ENCODE assay signal across 1 cellular context in the genomic region with DNA sequence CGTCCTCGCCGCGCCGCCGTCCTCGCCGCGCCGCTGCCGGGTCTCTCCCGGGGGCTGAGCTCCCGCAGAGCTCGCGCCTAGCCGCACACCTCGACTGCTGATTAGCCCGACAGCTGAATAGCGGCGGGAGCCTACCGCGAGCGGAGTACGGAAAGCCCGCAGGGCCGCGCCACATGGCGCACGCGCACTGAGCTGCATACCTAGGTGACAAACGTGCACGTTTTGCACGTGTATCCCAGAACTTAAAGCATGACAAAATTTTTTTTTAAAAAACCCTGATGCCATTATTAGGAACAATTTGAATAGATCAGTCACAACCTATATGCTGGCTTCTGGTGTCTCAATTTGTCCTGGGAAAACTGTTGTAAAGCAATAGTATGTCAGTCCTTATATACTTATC.
TF ChIP-seq lines count a peak whose summit lies in the region.

A gene with protein sequence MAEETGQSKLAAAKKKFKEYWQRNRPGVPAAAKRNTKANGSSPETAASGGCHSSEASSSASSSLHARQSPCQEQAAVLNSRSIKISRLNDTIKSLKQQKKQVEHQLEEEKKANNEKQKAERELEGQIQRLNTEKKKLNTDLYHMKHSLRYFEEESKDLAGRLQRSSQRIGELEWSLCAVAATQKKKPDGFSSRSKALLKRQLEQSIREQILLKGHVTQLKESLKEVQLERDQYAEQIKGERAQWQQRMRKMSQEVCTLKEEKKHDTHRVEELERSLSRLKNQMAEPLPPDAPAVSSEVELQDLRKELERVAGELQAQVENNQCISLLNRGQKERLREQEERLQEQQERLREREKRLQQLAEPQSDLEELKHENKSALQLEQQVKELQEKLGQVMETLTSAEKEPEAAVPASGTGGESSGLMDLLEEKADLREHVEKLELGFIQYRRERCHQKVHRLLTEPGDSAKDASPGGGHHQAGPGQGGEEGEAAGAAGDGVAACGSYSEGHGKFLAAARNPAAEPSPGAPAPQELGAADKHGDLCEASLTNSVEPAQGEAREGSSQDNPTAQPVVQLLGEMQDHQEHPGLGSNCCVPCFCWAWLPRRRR (minus strand): TSS at position 122 of the 400 bp plus-strand sequence. CDS start 48,117 bp downstream, outside the sequence.

TF ChIP-seq in HepG2, 621 proteins besides CTCF, POLR2A, EP300 and RAD21 (continued from another document and continues in another):
- TF ChIP-seq, protein P1, sequence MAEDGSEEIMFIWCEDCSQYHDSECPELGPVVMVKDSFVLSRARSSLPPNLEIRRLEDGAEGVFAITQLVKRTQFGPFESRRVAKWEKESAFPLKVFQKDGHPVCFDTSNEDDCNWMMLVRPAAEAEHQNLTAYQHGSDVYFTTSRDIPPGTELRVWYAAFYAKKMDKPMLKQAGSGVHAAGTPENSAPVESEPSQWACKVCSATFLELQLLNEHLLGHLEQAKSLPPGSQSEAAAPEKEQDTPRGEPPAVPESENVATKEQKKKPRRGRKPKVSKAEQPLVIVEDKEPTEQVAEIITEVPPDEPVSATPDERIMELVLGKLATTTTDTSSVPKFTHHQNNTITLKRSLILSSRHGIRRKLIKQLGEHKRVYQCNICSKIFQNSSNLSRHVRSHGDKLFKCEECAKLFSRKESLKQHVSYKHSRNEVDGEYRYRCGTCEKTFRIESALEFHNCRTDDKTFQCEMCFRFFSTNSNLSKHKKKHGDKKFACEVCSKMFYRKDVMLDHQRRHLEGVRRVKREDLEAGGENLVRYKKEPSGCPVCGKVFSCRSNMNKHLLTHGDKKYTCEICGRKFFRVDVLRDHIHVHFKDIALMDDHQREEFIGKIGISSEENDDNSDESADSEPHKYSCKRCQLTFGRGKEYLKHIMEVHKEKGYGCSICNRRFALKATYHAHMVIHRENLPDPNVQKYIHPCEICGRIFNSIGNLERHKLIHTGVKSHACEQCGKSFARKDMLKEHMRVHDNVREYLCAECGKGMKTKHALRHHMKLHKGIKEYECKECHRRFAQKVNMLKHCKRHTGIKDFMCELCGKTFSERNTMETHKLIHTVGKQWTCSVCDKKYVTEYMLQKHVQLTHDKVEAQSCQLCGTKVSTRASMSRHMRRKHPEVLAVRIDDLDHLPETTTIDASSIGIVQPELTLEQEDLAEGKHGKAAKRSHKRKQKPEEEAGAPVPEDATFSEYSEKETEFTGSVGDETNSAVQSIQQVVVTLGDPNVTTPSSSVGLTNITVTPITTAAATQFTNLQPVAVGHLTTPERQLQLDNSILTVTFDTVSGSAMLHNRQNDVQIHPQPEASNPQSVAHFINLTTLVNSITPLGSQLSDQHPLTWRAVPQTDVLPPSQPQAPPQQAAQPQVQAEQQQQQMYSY (CRISPR knock-in tag; IDR thresholded peaks at IDR 0.05): peak; percentile 47; the same call in 1 of the 2 replicates
- TF ChIP-seq SPEN (CRISPR knock-in tag; IDR thresholded peaks at IDR 0.05; ENCODE audit: low read depth) (peak; percentile 55), TCF12 (IDR thresholded peaks at IDR 0.05) (no peak), TCF12 (CRISPR knock-in tag; IDR thresholded peaks at IDR 0.05) (no peak), KAT7 (CRISPR knock-in tag; IDR thresholded peaks at IDR 0.05; ENCODE audit: borderline replicate concordance) (no peak), ZNF441 (CRISPR knock-in tag; IDR thresholded peaks at IDR 0.05; ENCODE audit: borderline replicate concordance) (peak; percentile 83), SP4 (CRISPR knock-in tag; IDR thresholded peaks at IDR 0.05) (no peak), NFYC (CRISPR knock-in tag; IDR thresholded peaks at IDR 0.05) (peak; percentile 31; the same call in 1 of the 2 replicates), MAFG (CRISPR knock-in tag; IDR thresholded peaks at IDR 0.05) (no peak), KDM4B (CRISPR knock-in tag; IDR thresholded peaks at IDR 0.05) (no peak), SOX13 (IDR thresholded peaks at IDR 0.05) (no peak), SOX13 (CRISPR knock-in tag; conservative IDR thresholded peaks at IDR 0.05 in 1 of 2, IDR thresholded peaks at IDR 0.05 in 1 of 2) (no peak), DR1 (CRISPR knock-in tag; IDR thresholded peaks at IDR 0.05) (no peak), SCMH1 (CRISPR knock-in tag; IDR thresholded peaks at IDR 0.05; ENCODE audit: borderline replicate concordance) (no peak), ARHGAP35 (CRISPR knock-in tag; IDR thresholded peaks at IDR 0.05; ENCODE audit: borderline replicate concordance) (no peak), ZFP36L2 (CRISPR knock-in tag; IDR thresholded peaks at IDR 0.05) (no peak), RFXAP (CRISPR knock-in tag; IDR thresholded peaks at IDR 0.05; ENCODE audit: borderline replicate concordance) (peak; percentile 79), NR1H2 (CRISPR knock-in tag; IDR thresholded peaks at IDR 0.05; ENCODE audit: borderline replicate concordance, low read depth) (no peak), HOXA3 (CRISPR knock-in tag; IDR thresholded peaks at IDR 0.05) (peak; percentile 68), KLF11 (CRISPR knock-in tag; IDR thresholded peaks at IDR 0.05) (peak; percentile 62; the same call in 1 of the 2 replicates), ZNF768 (CRISPR knock-in tag; IDR thresholded peaks at IDR 0.05) (peak; percentile 65), THYN1 (CRISPR knock-in tag; IDR thresholded peaks at IDR 0.05; ENCODE audit: borderline replicate concordance, low read depth) (no peak), KMT2B (CRISPR knock-in tag; IDR thresholded peaks at IDR 0.05) (peak; percentile 61; the same call in 1 of the 2 replicates), KDM3A (CRISPR knock-in tag; IDR thresholded peaks at IDR 0.05; ENCODE audit: low read depth) (no peak), MIXL1 (CRISPR knock-in tag; IDR thresholded peaks at IDR 0.05) (0 out of 2 replicates have a peak, but pooled peaks have one; percentile 19), NCOR1 (IDR thresholded peaks at IDR 0.05; ENCODE audit: borderline replicate concordance, low read length) (no peak), ETV5 (CRISPR knock-in tag; IDR thresholded peaks at IDR 0.05; ENCODE audit: borderline replicate concordance) (no peak), PTBP1 (IDR thresholded peaks at IDR 0.05; ENCODE audit: low read depth, low read length, poor library complexity, severe bottlenecking) (no peak), MAFF (IDR thresholded peaks at IDR 0.05; ENCODE audit: low read depth, low read length) (no peak), NCOA2 (CRISPR knock-in tag; IDR thresholded peaks at IDR 0.05) (no peak), ZNF816 (CRISPR knock-in tag; IDR thresholded peaks at IDR 0.05; ENCODE audit: borderline replicate concordance) (no peak), XRCC5 (optimal IDR thresholded peaks at IDR 0.05; ENCODE audit: low read length) (no peak), ZNF747 (CRISPR knock-in tag; IDR thresholded peaks at IDR 0.05; ENCODE audit: borderline replicate concordance) (0 out of 2 replicates have a peak, but pooled peaks have one; percentile 44), HHEX (CRISPR knock-in tag; IDR thresholded peaks at IDR 0.05) (no peak), ZNF367 (CRISPR knock-in tag; IDR thresholded peaks at IDR 0.05; ENCODE audit: borderline replicate concordance) (no peak), ELF3 (CRISPR knock-in tag; IDR thresholded peaks at IDR 0.05) (peak; percentile 51; the same call in 1 of the 2 replicates), BORCS8-MEF2B (CRISPR knock-in tag; IDR thresholded peaks at IDR 0.05) (peak; percentile 79; the same call in 1 of the 2 replicates)
- TF ChIP-seq, protein P2, sequence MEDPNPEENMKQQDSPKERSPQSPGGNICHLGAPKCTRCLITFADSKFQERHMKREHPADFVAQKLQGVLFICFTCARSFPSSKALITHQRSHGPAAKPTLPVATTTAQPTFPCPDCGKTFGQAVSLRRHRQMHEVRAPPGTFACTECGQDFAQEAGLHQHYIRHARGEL (CRISPR knock-in tag; IDR thresholded peaks at IDR 0.05): no peak
- TF ChIP-seq, protein P3, sequence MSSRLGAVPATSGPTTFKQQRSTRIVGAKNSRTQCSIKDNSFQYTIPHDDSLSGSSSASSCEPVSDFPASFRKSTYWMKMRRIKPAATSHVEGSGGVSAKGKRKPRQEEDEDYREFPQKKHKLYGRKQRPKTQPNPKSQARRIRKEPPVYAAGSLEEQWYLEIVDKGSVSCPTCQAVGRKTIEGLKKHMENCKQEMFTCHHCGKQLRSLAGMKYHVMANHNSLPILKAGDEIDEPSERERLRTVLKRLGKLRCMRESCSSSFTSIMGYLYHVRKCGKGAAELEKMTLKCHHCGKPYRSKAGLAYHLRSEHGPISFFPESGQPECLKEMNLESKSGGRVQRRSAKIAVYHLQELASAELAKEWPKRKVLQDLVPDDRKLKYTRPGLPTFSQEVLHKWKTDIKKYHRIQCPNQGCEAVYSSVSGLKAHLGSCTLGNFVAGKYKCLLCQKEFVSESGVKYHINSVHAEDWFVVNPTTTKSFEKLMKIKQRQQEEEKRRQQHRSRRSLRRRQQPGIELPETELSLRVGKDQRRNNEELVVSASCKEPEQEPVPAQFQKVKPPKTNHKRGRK (CRISPR knock-in tag; IDR thresholded peaks at IDR 0.05): no peak
- TF ChIP-seq, protein P4, sequence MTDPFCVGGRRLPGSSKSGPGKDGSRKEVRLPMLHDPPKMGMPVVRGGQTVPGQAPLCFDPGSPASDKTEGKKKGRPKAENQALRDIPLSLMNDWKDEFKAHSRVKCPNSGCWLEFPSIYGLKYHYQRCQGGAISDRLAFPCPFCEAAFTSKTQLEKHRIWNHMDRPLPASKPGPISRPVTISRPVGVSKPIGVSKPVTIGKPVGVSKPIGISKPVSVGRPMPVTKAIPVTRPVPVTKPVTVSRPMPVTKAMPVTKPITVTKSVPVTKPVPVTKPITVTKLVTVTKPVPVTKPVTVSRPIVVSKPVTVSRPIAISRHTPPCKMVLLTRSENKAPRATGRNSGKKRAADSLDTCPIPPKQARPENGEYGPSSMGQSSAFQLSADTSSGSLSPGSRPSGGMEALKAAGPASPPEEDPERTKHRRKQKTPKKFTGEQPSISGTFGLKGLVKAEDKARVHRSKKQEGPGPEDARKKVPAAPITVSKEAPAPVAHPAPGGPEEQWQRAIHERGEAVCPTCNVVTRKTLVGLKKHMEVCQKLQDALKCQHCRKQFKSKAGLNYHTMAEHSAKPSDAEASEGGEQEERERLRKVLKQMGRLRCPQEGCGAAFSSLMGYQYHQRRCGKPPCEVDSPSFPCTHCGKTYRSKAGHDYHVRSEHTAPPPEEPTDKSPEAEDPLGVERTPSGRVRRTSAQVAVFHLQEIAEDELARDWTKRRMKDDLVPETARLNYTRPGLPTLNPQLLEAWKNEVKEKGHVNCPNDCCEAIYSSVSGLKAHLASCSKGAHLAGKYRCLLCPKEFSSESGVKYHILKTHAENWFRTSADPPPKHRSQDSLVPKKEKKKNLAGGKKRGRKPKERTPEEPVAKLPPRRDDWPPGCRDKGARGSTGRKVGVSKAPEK (CRISPR knock-in tag; IDR thresholded peaks at IDR 0.05; ENCODE audit: borderline replicate concordance): no peak
- TF ChIP-seq, protein P5, sequence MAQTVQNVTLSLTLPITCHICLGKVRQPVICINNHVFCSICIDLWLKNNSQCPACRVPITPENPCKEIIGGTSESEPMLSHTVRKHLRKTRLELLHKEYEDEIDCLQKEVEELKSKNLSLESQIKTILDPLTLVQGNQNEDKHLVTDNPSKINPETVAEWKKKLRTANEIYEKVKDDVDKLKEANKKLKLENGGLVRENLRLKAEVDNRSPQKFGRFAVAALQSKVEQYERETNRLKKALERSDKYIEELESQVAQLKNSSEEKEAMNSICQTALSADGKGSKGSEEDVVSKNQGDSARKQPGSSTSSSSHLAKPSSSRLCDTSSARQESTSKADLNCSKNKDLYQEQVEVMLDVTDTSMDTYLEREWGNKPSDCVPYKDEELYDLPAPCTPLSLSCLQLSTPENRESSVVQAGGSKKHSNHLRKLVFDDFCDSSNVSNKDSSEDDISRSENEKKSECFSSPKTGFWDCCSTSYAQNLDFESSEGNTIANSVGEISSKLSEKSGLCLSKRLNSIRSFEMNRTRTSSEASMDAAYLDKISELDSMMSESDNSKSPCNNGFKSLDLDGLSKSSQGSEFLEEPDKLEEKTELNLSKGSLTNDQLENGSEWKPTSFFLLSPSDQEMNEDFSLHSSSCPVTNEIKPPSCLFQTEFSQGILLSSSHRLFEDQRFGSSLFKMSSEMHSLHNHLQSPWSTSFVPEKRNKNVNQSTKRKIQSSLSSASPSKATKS (CRISPR knock-in tag; IDR thresholded peaks at IDR 0.05): no peak; the same call in 1 of the 2 replicates
- TF ChIP-seq, protein P6, sequence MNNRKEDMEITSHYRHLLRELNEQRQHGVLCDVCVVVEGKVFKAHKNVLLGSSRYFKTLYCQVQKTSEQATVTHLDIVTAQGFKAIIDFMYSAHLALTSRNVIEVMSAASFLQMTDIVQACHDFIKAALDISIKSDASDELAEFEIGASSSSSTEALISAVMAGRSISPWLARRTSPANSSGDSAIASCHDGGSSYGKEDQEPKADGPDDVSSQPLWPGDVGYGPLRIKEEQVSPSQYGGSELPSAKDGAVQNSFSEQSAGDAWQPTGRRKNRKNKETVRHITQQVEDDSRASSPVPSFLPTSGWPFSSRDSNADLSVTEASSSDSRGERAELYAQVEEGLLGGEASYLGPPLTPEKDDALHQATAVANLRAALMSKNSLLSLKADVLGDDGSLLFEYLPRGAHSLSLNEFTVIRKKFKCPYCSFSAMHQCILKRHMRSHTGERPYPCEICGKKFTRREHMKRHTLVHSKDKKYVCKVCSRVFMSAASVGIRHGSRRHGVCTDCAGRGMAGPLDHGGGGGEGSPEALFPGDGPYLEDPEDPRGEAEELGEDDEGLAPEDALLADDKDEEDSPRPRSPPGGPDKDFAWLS (CRISPR knock-in tag; IDR thresholded peaks at IDR 0.05; ENCODE audit: borderline replicate concordance): no peak
- TF ChIP-seq, protein P7, sequence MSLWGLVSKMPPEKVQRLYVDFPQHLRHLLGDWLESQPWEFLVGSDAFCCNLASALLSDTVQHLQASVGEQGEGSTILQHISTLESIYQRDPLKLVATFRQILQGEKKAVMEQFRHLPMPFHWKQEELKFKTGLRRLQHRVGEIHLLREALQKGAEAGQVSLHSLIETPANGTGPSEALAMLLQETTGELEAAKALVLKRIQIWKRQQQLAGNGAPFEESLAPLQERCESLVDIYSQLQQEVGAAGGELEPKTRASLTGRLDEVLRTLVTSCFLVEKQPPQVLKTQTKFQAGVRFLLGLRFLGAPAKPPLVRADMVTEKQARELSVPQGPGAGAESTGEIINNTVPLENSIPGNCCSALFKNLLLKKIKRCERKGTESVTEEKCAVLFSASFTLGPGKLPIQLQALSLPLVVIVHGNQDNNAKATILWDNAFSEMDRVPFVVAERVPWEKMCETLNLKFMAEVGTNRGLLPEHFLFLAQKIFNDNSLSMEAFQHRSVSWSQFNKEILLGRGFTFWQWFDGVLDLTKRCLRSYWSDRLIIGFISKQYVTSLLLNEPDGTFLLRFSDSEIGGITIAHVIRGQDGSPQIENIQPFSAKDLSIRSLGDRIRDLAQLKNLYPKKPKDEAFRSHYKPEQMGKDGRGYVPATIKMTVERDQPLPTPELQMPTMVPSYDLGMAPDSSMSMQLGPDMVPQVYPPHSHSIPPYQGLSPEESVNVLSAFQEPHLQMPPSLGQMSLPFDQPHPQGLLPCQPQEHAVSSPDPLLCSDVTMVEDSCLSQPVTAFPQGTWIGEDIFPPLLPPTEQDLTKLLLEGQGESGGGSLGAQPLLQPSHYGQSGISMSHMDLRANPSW (CRISPR knock-in tag; IDR thresholded peaks at IDR 0.05; ENCODE audit: borderline replicate concordance): no peak
